Comparison of ENCODE assay signal across 21 cellular contexts in genomic region chr1:21305900-21306189, GRCh38. TPM values are rescaled to one million over a fixed set of nuclear protein-coding genes. Genes with fewer than 3 reads are reported as not detected.
DNase-seq lines count a peak whose midpoint lies in the region; ATAC-seq and TF ChIP-seq lines count a peak whose summit lies in the region.
"Had no signal": no experiment of that assay in that cellular context is flagged by ENCODE, and none has a peak within 500 bp of the region (broad histone marks: within the 10 kb centered on the region; RNA-seq: fewer than 3 reads in every experiment).

No MANE protein-coding gene starts in this region.

- TF ChIP-seq POLR2A in gastroesophageal sphincter (IDR thresholded peaks at IDR 0.05) = no peak
- no peak for TF ChIP-seq POLR2A in sigmoid colon (IDR thresholded peaks at IDR 0.05)
- TF ChIP-seq POLR2A in thyroid gland (IDR thresholded peaks at IDR 0.05) = no peak

- TF ChIP-seq EP300 in gastroesophageal sphincter (IDR thresholded peaks at IDR 0.05) (no peak), sigmoid colon (IDR thresholded peaks at IDR 0.05) (no peak)

- H3K4me1 ChIP-seq in right atrium auricular region (peaks cover 0 to 55% of the 10 kb centered on the region in 2 donors), gastroesophageal sphincter (peaks cover 0 to 86% (median 46%) of the 10 kb centered on the region in 3 donors), sigmoid colon (peaks cover 0 to 89% (median 88%) of the 10 kb centered on the region in 4 donors), thyroid gland (peaks cover 31 to 47% of the 10 kb centered on the region in 2 donors)

- H3K27ac ChIP-seq in right atrium auricular region (peak overlapping the region; percentile 6 to 27), gastroesophageal sphincter (peak overlapping the region in 3 of 4 donors; percentile 6 to 43 (median 14)), sigmoid colon (peak overlapping the region in 3 of 4 donors; percentile 86 to 96 (median 96)), thyroid gland (no peak overlapping the region)
- H3K27ac ChIP-seq: BLaER1 treated with 17β-estradiol and CSF1 and Interleukin-3, amounts not matched to agents 10 nM and 100 nM; tibial artery had no signal

- H3K9me3 ChIP-seq in right atrium auricular region = no peaks in the 10 kb centered on the region
- no peaks in the 10 kb centered on the region for H3K9me3 ChIP-seq in gastroesophageal sphincter
- H3K9me3 ChIP-seq in sigmoid colon = no peaks in the 10 kb centered on the region
- no peaks in the 10 kb centered on the region for H3K9me3 ChIP-seq in thyroid gland
- H3K9me3 ChIP-seq: tibial artery had no signal

- TF ChIP-seq CTCF in right atrium auricular region (IDR thresholded peaks at IDR 0.05) = no peak
- no peak for TF ChIP-seq CTCF in gastroesophageal sphincter (IDR thresholded peaks at IDR 0.05)
- TF ChIP-seq CTCF in sigmoid colon (IDR thresholded peaks at IDR 0.05) = no peak
- TF ChIP-seq CTCF in thyroid gland (IDR thresholded peaks at IDR 0.05) = no peak

- intact Hi-C loops in Right ventricle myocardium superior (cut with DNase I) (no loop called here), sigmoid colon (cut with DNase I) (loop anchor here (5.0 kb wide), 1 partner anchor 44 kb away; no protein-coding TSS in a partner anchor), thyroid gland (cut with DNase I) (no loop called here)

- H3K27me3 ChIP-seq in right atrium auricular region (no peaks in the 10 kb centered on the region), gastroesophageal sphincter (no peaks in the 10 kb centered on the region), sigmoid colon (no peaks in the 10 kb centered on the region), thyroid gland (no peaks in the 10 kb centered on the region)
- H3K27me3 ChIP-seq: tibial artery had no signal

- 89 to 91% methylated on average over 1 of the region's 1 CpG for WGBS in gastroesophageal sphincter (ENCODE audit: low coverage in 1 of 2), 2 donors
- 86 to 91% methylated on average over 1 of the region's 1 CpG for WGBS in sigmoid colon, 2 donors
- 95 to 96% methylated on average over 1 of the region's 1 CpG for WGBS in thyroid gland, 2 donors

- H3K4me3 ChIP-seq in right atrium auricular region (no peak overlapping the region), gastroesophageal sphincter (no peak overlapping the region), sigmoid colon (no peak overlapping the region), thyroid gland (replicated peaks in 1 of 3) (no peak overlapping the region)
- H3K4me3 ChIP-seq: BLaER1 treated with 17β-estradiol and CSF1 and Interleukin-3, amounts not matched to agents 10 nM and 100 nM; lung; tibial artery had no signal

- ATAC-seq in Right ventricle myocardium superior (ENCODE audit: poor library complexity) (no peak), gastroesophageal sphincter (no peak)
- ATAC-seq: T-helper 17 cell had no signal

- H3K36me3 ChIP-seq in right atrium auricular region (no peaks in the 10 kb centered on the region), gastroesophageal sphincter (no peaks in the 10 kb centered on the region), sigmoid colon (no peaks in the 10 kb centered on the region), thyroid gland (no peaks in the 10 kb centered on the region)
- H3K36me3 ChIP-seq: BLaER1 treated with 17β-estradiol and CSF1 and Interleukin-3, amounts not matched to agents 10 nM and 100 nM; tibial artery had no signal

- DNase-seq in right atrium auricular region (ENCODE audit: low spot score) (no peak), Right ventricle myocardium superior (no peak), sigmoid colon (no peak), H4 (ENCODE audit: low spot score) (no peak), thyroid gland (no peak)
- no peak for DNase-seq in activated naive CD4-positive, alpha-beta T cell treated with Interleukin-2 at 50 U/mL for 16 hours
- no peak for DNase-seq in activated CD4-positive, alpha-beta T cell treated with anti-CD3 and anti-CD28 coated beads, Interleukin-2, amount 50 U/mL, for 4 hours
- DNase-seq: ACHN; activated CD4-positive, alpha-beta T cell treated with anti-CD3 and anti-CD28 coated beads, Interleukin-2, amount 10 ng/mL, durations not matched to agents 24 days and 14 days; activated naive CD8-positive, alpha-beta T cell treated with anti-CD3 and anti-CD28 coated beads, Interleukin-2, amount 10 ng/mL, durations not matched to agents 7 days and 5 days; effector CD4-positive, alpha-beta T cell; erythroblast; GOT3; NCI-H1417; NCI-H2107; NCI-H524 treated with DMSO at 0.1 percent for 48 hours; T-helper 17 cell; tibial artery had no signal

RNA-seq across cellular contexts. Expression of gene ECE1, which starts 15.6 kb away (rescaled TPM):
- 100 to 1,000 TPM in 1 of 2 donors, 10 to 100 TPM in 1; 83.7 to 152 TPM for total RNA-seq in right atrium auricular region
- 45.3 TPM for total RNA-seq in Right ventricle myocardium superior
- total RNA-seq in gastroesophageal sphincter = 10 to 100 TPM; 68.3 to 94.7 (median 69.9) TPM
- total RNA-seq in sigmoid colon = 100 to 1,000 TPM in 1 of 4 donors, 10 to 100 TPM in 3; 62.9 to 112 (median 80.8) TPM
- polyA plus RNA-seq in sigmoid colon = 10 to 100 TPM; 10.2 to 73.8 (median 13.6) TPM
- total RNA-seq in H4 (2014; rRNA removed; shearing (Covaris generic)) = 55.2 and 64.7 TPM in 2 replicates
- total RNA-seq in thyroid gland = 100 to 1,000 TPM in 2 of 4 donors, 10 to 100 TPM in 2; 74.5 to 146 (median 97.2) TPM

Comparison
In these comparisons a context has a peak if more than half of its experiments do, and no peak if none do; other contexts are left out.
1. H3K27ac ChIP-seq: peak in right atrium auricular region (2 of 2), gastroesophageal sphincter (3 of 4) and sigmoid colon (3 of 4); none in thyroid gland (0 of 3).